Comparison of ENCODE assay signal across 19 cellular contexts in genomic region chr1:171585715-171586114, GRCh38. TPM values are rescaled to one million over a fixed set of nuclear protein-coding genes. Genes with fewer than 3 reads are reported as not detected.
DNase-seq lines count a peak whose midpoint lies in the region; ATAC-seq and TF ChIP-seq lines count a peak whose summit lies in the region.
"Had no signal": no experiment of that assay in that cellular context is flagged by ENCODE, and none has a peak within 500 bp of the region (broad histone marks: within the 10 kb centered on the region; RNA-seq: fewer than 3 reads in every experiment).

No MANE protein-coding gene starts in this region.

- H3K79me2 ChIP-seq in GM23338 (replicated peaks; ENCODE audit: insufficient read depth), result no peaks in the 10 kb centered on the region

- no peaks in the 10 kb centered on the region for H3K9me2 ChIP-seq in GM23338 (ENCODE audit: insufficient read depth)

- peaks cover 61% of the 10 kb centered on the region for H3K36me3 Mint-ChIP-seq in activated CD8-positive, alpha-beta memory T cell treated with anti-CD3 and anti-CD28 coated beads, Interleukin-2, amount 10 ng/mL, durations not matched to agents 7 days and 5 days
- peaks cover 78% of the 10 kb centered on the region for H3K36me3 Mint-ChIP-seq in GM23338 (ENCODE audit: low read depth)

- H3K4me2 ChIP-seq in GM23338, result no peak overlapping the region
- H3K4me2 ChIP-seq: BLaER1 treated with 17β-estradiol and CSF1 and Interleukin-3, amounts not matched to agents 10 nM and 100 nM had no signal

- no peaks in the 10 kb centered on the region for H3K27me3 Mint-ChIP-seq in activated CD8-positive, alpha-beta memory T cell treated with anti-CD3 and anti-CD28 coated beads, Interleukin-2, amount 10 ng/mL, durations not matched to agents 7 days and 5 days
- H3K27me3 Mint-ChIP-seq in GM23338 (ENCODE audit: insufficient read depth, low read depth, poor library complexity), result peaks cover 6% of the 10 kb centered on the region

- peak overlapping the region; percentile 46; the same call in 1 of the 2 replicates for H3K27ac ChIP-seq in GM23338 (ENCODE audit: low read depth)
- no peak overlapping the region for H3K27ac ChIP-seq in RWPE2 (ENCODE audit: poor library complexity, severe bottlenecking)
- H3K27ac ChIP-seq in epithelial cell of prostate, result peak overlapping the region; percentile 34
- H3K27ac ChIP-seq: BLaER1 treated with 17β-estradiol and CSF1 and Interleukin-3, amounts not matched to agents 10 nM and 100 nM; GM23248 had no signal

- ATAC-seq in activated CD8-positive, alpha-beta memory T cell treated with anti-CD3 and anti-CD28 coated beads, Interleukin-2, amount 10 ng/mL, durations not matched to agents 7 days and 5 days, result no peak
- ATAC-seq in GM23338 (no peak), RWPE2 (ENCODE audit: low read depth) (peak; percentile 70), HG02981 (IDR thresholded peaks at IDR 0.05; ENCODE audit: unreplicated experiment) (no peak), sciatic nerve (no peak)
- ATAC-seq: GM12878, HCT116 had no signal

- no peaks in the 10 kb centered on the region for H3K27me3 ChIP-seq in GM23338 (ENCODE audit: insufficient read depth)
- H3K27me3 ChIP-seq in RWPE2 (ENCODE audit: insufficient read depth, poor library complexity, severe bottlenecking), result no peaks in the 10 kb centered on the region
- H3K27me3 ChIP-seq: BLaER1 treated with 17β-estradiol and CSF1 and Interleukin-3, amounts not matched to agents 10 nM and 100 nM had no signal

- no peaks in the 10 kb centered on the region for H3K9me3 Mint-ChIP-seq in activated CD8-positive, alpha-beta memory T cell treated with anti-CD3 and anti-CD28 coated beads, Interleukin-2, amount 10 ng/mL, durations not matched to agents 7 days and 5 days (ENCODE audit: low read depth)
- H3K9me3 Mint-ChIP-seq in GM23338, result no peaks in the 10 kb centered on the region

- H3K36me3 ChIP-seq in GM23338 (ENCODE audit: insufficient read depth) (peaks cover 78% of the 10 kb centered on the region), RWPE2 (ENCODE audit: low read depth) (peaks cover 95% of the 10 kb centered on the region)

- peaks cover 28% of the 10 kb centered on the region for H3K4me1 Mint-ChIP-seq in activated CD8-positive, alpha-beta memory T cell treated with anti-CD3 and anti-CD28 coated beads, Interleukin-2, amount 10 ng/mL, durations not matched to agents 7 days and 5 days
- no peaks in the 10 kb centered on the region for H3K4me1 Mint-ChIP-seq in GM23338

- no peak overlapping the region for H3K4me3 Mint-ChIP-seq in activated CD8-positive, alpha-beta memory T cell treated with anti-CD3 and anti-CD28 coated beads, Interleukin-2, amount 10 ng/mL, durations not matched to agents 7 days and 5 days
- no peak overlapping the region for H3K4me3 Mint-ChIP-seq in GM23338

- intact Hi-C loops in sciatic nerve (cut with DNase I), result no loop called here

- H3K4me3 ChIP-seq in GM23338, result no peak overlapping the region
- H3K4me3 ChIP-seq in RWPE2 (ENCODE audit: severe bottlenecking), result no peak overlapping the region
- H3K4me3 ChIP-seq: BLaER1 treated with 17β-estradiol and CSF1 and Interleukin-3, amounts not matched to agents 10 nM and 100 nM; GM12878; GM23248 had no signal

- no peaks in the 10 kb centered on the region; the same call in 1 of the 2 replicates for H4K20me1 ChIP-seq in GM23338 (replicated peaks; ENCODE audit: insufficient read depth)

- CTCF ChIA-PET in activated CD8-positive, alpha-beta memory T cell treated with anti-CD3 and anti-CD28 coated beads, Interleukin-2, amount 10 ng/mL, durations not matched to agents 7 days and 5 days (lab: Charles Lee), result no interaction called here

- H3K4me1 ChIP-seq in GM23338 (ENCODE audit: insufficient read depth), result no peaks in the 10 kb centered on the region
- peaks cover 8% of the 10 kb centered on the region for H3K4me1 ChIP-seq in RWPE2 (ENCODE audit: insufficient read depth, poor library complexity, severe bottlenecking)
- H3K4me1 ChIP-seq: BLaER1 treated with 17β-estradiol and CSF1 and Interleukin-3, amounts not matched to agents 10 nM and 100 nM had no signal

- H3K27ac Mint-ChIP-seq in activated CD8-positive, alpha-beta memory T cell treated with anti-CD3 and anti-CD28 coated beads, Interleukin-2, amount 10 ng/mL, durations not matched to agents 7 days and 5 days, result peak overlapping the region; percentile 47
- H3K27ac Mint-ChIP-seq in GM23338, result no peak overlapping the region

- H3K9me3 ChIP-seq in RWPE2 (ENCODE audit: severe bottlenecking), result no peaks in the 10 kb centered on the region
- H3K9me3 ChIP-seq: BLaER1 treated with 17β-estradiol and CSF1 and Interleukin-3, amounts not matched to agents 10 nM and 100 nM had no signal

- no peaks in the 10 kb centered on the region for H3F3A ChIP-seq in GM23338 (replicated peaks; ENCODE audit: low read depth)

- TF ChIP-seq CTCF in GM23338 (conservative IDR thresholded peaks at IDR 0.05; ENCODE audit: low read depth in 2 of 2), result no peak
- no peak for TF ChIP-seq CTCF in RWPE2 (IDR thresholded peaks at IDR 0.05; ENCODE audit: poor library complexity, severe bottlenecking)

- no peak for DNase-seq in activated CD8-positive, alpha-beta memory T cell treated with anti-CD3 and anti-CD28 coated beads, Interleukin-2, amount 10 ng/mL, durations not matched to agents 7 days and 5 days
- no peak for DNase-seq in activated CD8-positive, alpha-beta memory T cell treated with anti-CD3 and anti-CD28 coated beads, Interleukin-2, amount 50 U/mL, for 48 hours
- DNase-seq in GM23338 (ENCODE audit: low spot score), result no peak
- no peak for DNase-seq in RWPE2 (ENCODE audit: low spot score)
- DNase-seq in epithelial cell of prostate (ENCODE audit: low read depth, low spot score), result no peak
- DNase-seq in sciatic nerve (ENCODE audit: low spot score), result no peak
- DNase-seq: DND-41, GDM1, GM23248, KBM-7, NCI-H1417 treated with DMSO at 0.1 percent for 48 hours, NCI-H2081, NCI-H345, NCI-H526 treated with DMSO at 0.1 percent for 48 hours, SHP77 treated with DMSO at 0.1 percent for 48 hours had no signal

- no peak overlapping the region for H2AFZ ChIP-seq in GM23338
- H2AFZ ChIP-seq: GM23248 had no signal

TF ChIP-seq in GM23338, 12 proteins besides CTCF, POLR2A, EP300 and RAD21 (continues in another document):
- no peak for TF ChIP-seq POLR2AphosphoS5 (IDR thresholded peaks at IDR 0.05; ENCODE audit: low read depth)
- TF ChIP-seq EZH2phosphoT487 (IDR thresholded peaks at IDR 0.05; ENCODE audit: unreplicated experiment), result no peak
- no peak for TF ChIP-seq ZNF331 (CRISPR knock-in tag; IDR thresholded peaks at IDR 0.05; ENCODE audit: low read depth)
- no peak for TF ChIP-seq STAT1 (IDR thresholded peaks at IDR 0.05; ENCODE audit: unreplicated experiment)
- TF ChIP-seq NANOG (IDR thresholded peaks at IDR 0.05; ENCODE audit: borderline replicate concordance), result no peak
- TF ChIP-seq JUNB (IDR thresholded peaks at IDR 0.05; ENCODE audit: unreplicated experiment), result no peak

RNA-seq across cellular contexts. Expression of gene MYOCOS, which starts 36.3 kb away (rescaled TPM):
- total RNA-seq in activated CD8-positive, alpha-beta memory T cell treated with anti-CD3 and anti-CD28 coated beads, Interleukin-2, amount 10 ng/mL, durations not matched to agents 7 days and 5 days, result not detected
- total RNA-seq in GM23338 (2014; rRNA removed; shearing (Covaris generic)), result not detected in 2 replicates
- not detected in 2 replicates for polyA plus RNA-seq in GM23338 (2016; fragmentation: Nextera tagmentation; extraction: Ambion mirVana)
- not detected for total RNA-seq in sciatic nerve
- total RNA-seq: GM23248 had no signal
- polyA plus RNA-seq: GM23248 had no signal
